40 cellular contexts compared by ENCODE assay signal in the genomic region with DNA sequence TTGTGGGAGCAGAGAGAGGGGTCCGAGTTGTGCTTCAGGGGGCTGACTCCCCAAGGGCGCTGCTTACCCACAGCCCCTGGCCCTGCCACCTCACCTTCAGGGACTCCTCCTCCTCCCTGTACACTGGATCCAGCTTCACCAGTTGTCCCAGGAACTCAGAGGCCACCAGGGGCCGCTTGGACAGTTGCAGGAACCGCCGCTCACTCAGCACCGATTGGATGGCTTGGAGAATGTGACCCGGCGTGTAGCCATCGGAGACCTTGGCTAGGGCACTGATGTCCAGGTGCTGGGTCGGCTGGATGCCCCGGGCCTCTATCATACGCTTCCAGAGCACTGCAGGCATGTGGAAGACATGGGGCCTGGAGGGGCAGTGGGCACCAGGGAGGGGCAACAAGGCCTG. TPM values are rescaled to one million over a fixed set of nuclear protein-coding genes. Genes with fewer than 3 reads are reported as not detected.
"Had no signal": no experiment of that assay in that cellular context is flagged by ENCODE, and none has a peak within 500 bp of the region (broad histone marks: within the 10 kb centered on the region; RNA-seq: fewer than 3 reads in every experiment).

No MANE protein-coding gene starts in this region.

- H3K27ac ChIP-seq: adrenal gland, body of pancreas, epithelial cell of prostate, esophagus squamous epithelium, left ventricle myocardium inferior, neutrophil, ovary, sigmoid colon, thyroid gland, upper lobe of left lung, vagina, VCaP had no signal

- H3K4me1 ChIP-seq: adrenal gland, body of pancreas, esophagus squamous epithelium, sigmoid colon, thyroid gland, upper lobe of left lung, vagina had no signal

- H3K27me3 ChIP-seq: adrenal gland, body of pancreas, ovary, thyroid gland, upper lobe of left lung, vagina had no signal

- H3K36me3 ChIP-seq: adrenal gland, esophagus squamous epithelium, left ventricle myocardium inferior, neutrophil, ovary, sigmoid colon, thyroid gland, upper lobe of left lung, vagina had no signal

- H3K9me3 ChIP-seq: adrenal gland, body of pancreas, esophagus squamous epithelium, left ventricle myocardium inferior, neutrophil, ovary, sigmoid colon, thyroid gland, upper lobe of left lung, vagina had no signal

- FAIRE-seq: colon, endometrium, islet of Langerhans, TTC549 had no signal

- H3K4me1 Mint-ChIP-seq: activated naive CD8-positive, alpha-beta T cell treated with anti-CD3 and anti-CD28 coated beads for 36 hours had no signal

- H3K4me3 Mint-ChIP-seq: activated naive CD8-positive, alpha-beta T cell treated with anti-CD3 and anti-CD28 coated beads for 36 hours; activated T-cell treated with anti-CD3 and anti-CD28 coated beads, Interleukin-2, amount 50 U/mL, for 72 hours; naive B cell; nephron progenitor cell; stimulated activated memory B cell treated with anti-CD40 and anti-IgM and Interleukin-4, amounts not matched to agents 10 μg/mL and 1 μg/mL and 100 μg/mL, for 72 hours; stimulated activated naive CD8-positive, alpha-beta T cell treated with anti-CD3 and anti-CD28 coated beads, Interleukin-15, amount 100 ng/mL, for 72 hours had no signal

- H3K27ac Mint-ChIP-seq: activated naive CD8-positive, alpha-beta T cell treated with anti-CD3 and anti-CD28 coated beads for 36 hours; activated T-cell treated with anti-CD3 and anti-CD28 coated beads, Interleukin-2, amount 50 U/mL, for 72 hours; naive B cell; nephron progenitor cell; progenitor cell of endocrine pancreas; stimulated activated memory B cell treated with anti-CD40 and anti-IgM and Interleukin-4, amounts not matched to agents 10 μg/mL and 1 μg/mL and 100 μg/mL, for 72 hours; stimulated activated naive CD8-positive, alpha-beta T cell treated with anti-CD3 and anti-CD28 coated beads, Interleukin-15, amount 100 ng/mL, for 72 hours had no signal

- H3K9me3 Mint-ChIP-seq: activated naive CD8-positive, alpha-beta T cell treated with anti-CD3 and anti-CD28 coated beads for 36 hours; activated T-cell treated with anti-CD3 and anti-CD28 coated beads, Interleukin-2, amount 50 U/mL, for 72 hours; naive B cell; nephron progenitor cell; stimulated activated memory B cell treated with anti-CD40 and anti-IgM and Interleukin-4, amounts not matched to agents 10 μg/mL and 1 μg/mL and 100 μg/mL, for 72 hours; stimulated activated naive CD8-positive, alpha-beta T cell treated with anti-CD3 and anti-CD28 coated beads, Interleukin-15, amount 100 ng/mL, for 72 hours had no signal

- H3K36me3 Mint-ChIP-seq: activated naive CD8-positive, alpha-beta T cell treated with anti-CD3 and anti-CD28 coated beads for 36 hours; naive B cell; stimulated activated memory B cell treated with anti-CD40 and anti-IgM and Interleukin-4, amounts not matched to agents 10 μg/mL and 1 μg/mL and 100 μg/mL, for 72 hours had no signal

- H3K27me3 Mint-ChIP-seq: stimulated activated naive CD8-positive, alpha-beta T cell treated with anti-CD3 and anti-CD28 coated beads, Interleukin-15, amount 100 ng/mL, for 72 hours had no signal

- H3K4me3 ChIP-seq: adrenal gland, body of pancreas, esophagus squamous epithelium, left ventricle myocardium inferior, ovary, sigmoid colon, smooth muscle cell, thyroid gland, upper lobe of left lung, vagina had no signal

- DNase-seq: activated CD4-positive, alpha-beta T cell treated with anti-CD3 and anti-CD28 coated beads for 4 hours; activated CD4-positive, alpha-beta T cell treated with anti-CD3 and anti-CD28 coated beads, Interleukin-2, amount 50 U/mL, for 4 hours; activated naive CD4-positive, alpha-beta T cell treated with Interleukin-2 at 50 U/mL for 16 hours; activated naive CD8-positive, alpha-beta T cell treated with anti-CD3 and anti-CD28 coated beads for 36 hours; activated T-cell treated with anti-CD3 and anti-CD28 coated beads for 4 hours; activated T-cell treated with anti-CD3 and anti-CD28 coated beads, Interleukin-2, amount 50 U/mL, for 72 hours; adrenal gland; aorta; body of pancreas; dermis blood vessel endothelial cell; effector CD4-positive, alpha-beta T cell; esophagus squamous epithelium; foreskin melanocyte; left ventricle myocardium inferior; naive B cell; nephron progenitor cell; ovary; retina; sigmoid colon; stimulated activated CD4-positive, alpha-beta T cell treated with anti-CD3 and anti-CD28 coated beads, Interleukin-1b, Interleukin-23, amount 100 ng/mL, for 48 hours; stimulated activated CD4-positive, alpha-beta T cell treated with anti-CD3 and anti-CD28 coated beads, Interleukin-4, amount 100 ng/mL, for 4 hours; stimulated activated CD8-positive, alpha-beta memory T cell treated with anti-CD3 and anti-CD28 coated beads, Interleukin-4, amount 100 ng/mL, for 48 hours; stimulated activated naive CD8-positive, alpha-beta T cell treated with anti-CD3 and anti-CD28 coated beads, Interleukin-15, amount 100 ng/mL, for 72 hours; T-helper 9 cell; thyroid gland; upper lobe of left lung had no signal

RNA-seq across cellular contexts. Expression of a gene that starts 4.5 kb away (rescaled TPM):
- total RNA-seq: activated naive CD8-positive, alpha-beta T cell treated with anti-CD3 and anti-CD28 coated beads for 36 hours; activated T-cell treated with anti-CD3 and anti-CD28 coated beads, Interleukin-2, amount 50 U/mL, for 72 hours; adrenal gland; aorta; body of pancreas; dermis blood vessel endothelial cell; esophagus squamous epithelium; lung microvascular endothelial cell; mesenteric fat pad; mucosa of gallbladder; ovary; progenitor cell of endocrine pancreas; sigmoid colon; smooth muscle cell; thyroid gland; upper lobe of left lung; vagina had no signal
- polyA plus RNA-seq: adrenal gland, aorta, ovary, sigmoid colon, smooth muscle cell had no signal

RNA-seq across cellular contexts. Expression of a gene that starts 18.7 kb away (rescaled TPM):
- total RNA-seq: activated naive CD8-positive, alpha-beta T cell treated with anti-CD3 and anti-CD28 coated beads for 36 hours; adrenal gland; body of pancreas; dermis blood vessel endothelial cell; esophagus squamous epithelium; left ventricle myocardium inferior; lung microvascular endothelial cell; mesenteric fat pad; mucosa of gallbladder; progenitor cell of endocrine pancreas; sigmoid colon; smooth muscle cell; thyroid gland; upper lobe of left lung; vagina had no signal
- polyA plus RNA-seq: adrenal gland, aorta, sigmoid colon, smooth muscle cell had no signal

RNA-seq across cellular contexts. Expression of a gene that starts 24.1 kb away (rescaled TPM):
- total RNA-seq: activated naive CD8-positive, alpha-beta T cell treated with anti-CD3 and anti-CD28 coated beads for 36 hours; activated T-cell treated with anti-CD3 and anti-CD28 coated beads, Interleukin-2, amount 50 U/mL, for 72 hours; adrenal gland; aorta; body of pancreas; dermis blood vessel endothelial cell; esophagus squamous epithelium; lung microvascular endothelial cell; mesenteric fat pad; mucosa of gallbladder; ovary; sigmoid colon; smooth muscle cell; thyroid gland; upper lobe of left lung; vagina had no signal
- polyA plus RNA-seq: adrenal gland, aorta, ovary, sigmoid colon, smooth muscle cell had no signal
